Comparison of ENCODE assay signal across 11 cellular contexts in genomic region chr12:40117818-40118217, GRCh38. TPM values are rescaled to one million over a fixed set of nuclear protein-coding genes. Genes with fewer than 3 reads are reported as not detected.
DNase-seq lines count a peak whose midpoint lies in the region; ATAC-seq and TF ChIP-seq lines count a peak whose summit lies in the region.
"Had no signal": no experiment of that assay in that cellular context is flagged by ENCODE, and none has a peak within 500 bp of the region (broad histone marks: within the 10 kb centered on the region; RNA-seq: fewer than 3 reads in every experiment).

No MANE protein-coding gene starts in this region.

- H3K9me2 ChIP-seq in MM.1S (replicated peaks; ENCODE audit: insufficient read depth, low read length), result no peaks in the 10 kb centered on the region

- H3K27me3 ChIP-seq in MM.1S (replicated peaks; ENCODE audit: insufficient read depth, low read length), result no peaks in the 10 kb centered on the region
- no peaks in the 10 kb centered on the region for H3K27me3 ChIP-seq in gastrocnemius medialis
- no peaks in the 10 kb centered on the region for H3K27me3 ChIP-seq in prostate gland (replicated peaks; ENCODE audit: insufficient read depth)

- no peaks in the 10 kb centered on the region for H4K20me1 ChIP-seq in MM.1S (ENCODE audit: insufficient read depth, low read length)

- intact Hi-C loops in gastrocnemius medialis (cut with DNase I; ENCODE audit: low total_unique reads) (no loop called here), prostate gland (cut with DNase I) (no loop called here)

- no peaks in the 10 kb centered on the region for H3K79me2 ChIP-seq in MM.1S (ENCODE audit: low read length)

- TF ChIP-seq POLR2A in gastrocnemius medialis (IDR thresholded peaks at IDR 0.05), result no peak
- no peak for TF ChIP-seq POLR2A in prostate gland (IDR thresholded peaks at IDR 0.05)

- H2AFZ ChIP-seq in MM.1S (ENCODE audit: low read length), result no peak overlapping the region

- no peaks in the 10 kb centered on the region for H3K9me3 ChIP-seq in MM.1S (replicated peaks; ENCODE audit: insufficient read depth, low read length)
- no peaks in the 10 kb centered on the region for H3K9me3 ChIP-seq in gastrocnemius medialis
- no peaks in the 10 kb centered on the region for H3K9me3 ChIP-seq in prostate gland

- no peak overlapping the region for H3K27ac ChIP-seq in MM.1S (ENCODE audit: low read length)
- H3K27ac ChIP-seq in gastrocnemius medialis, result no peak overlapping the region
- H3K27ac ChIP-seq in prostate gland, result no peak overlapping the region

- in situ Hi-C loops in gastrocnemius medialis (cut with MboI; ENCODE audit: low sequenced_read_pairs in 4 of 4), result loop anchor here (25.0 kb wide), 2 partner anchors 106 to 356 kb away; no protein-coding TSS in a partner anchor

- no peak for TF ChIP-seq CTCF in MM.1S (IDR thresholded peaks at IDR 0.05; ENCODE audit: low read length)
- TF ChIP-seq CTCF in gastrocnemius medialis (IDR thresholded peaks at IDR 0.05 in 4 of 5, conservative IDR thresholded peaks at IDR 0.05 in 1 of 5), result no peak
- TF ChIP-seq CTCF in prostate gland (IDR thresholded peaks at IDR 0.05), result no peak

- peak overlapping the region; percentile 35; the same call in 1 of the 2 replicates for H3K4me2 ChIP-seq in MM.1S (ENCODE audit: low read depth, low read length)

- H3K4me3 ChIP-seq in MM.1S (ENCODE audit: low read length), result no peak overlapping the region
- H3K4me3 ChIP-seq in gastrocnemius medialis, result no peak overlapping the region
- no peak overlapping the region for H3K4me3 ChIP-seq in prostate gland

- peaks cover 7% of the 10 kb centered on the region for H3K4me1 ChIP-seq in MM.1S (ENCODE audit: low read length)
- H3K4me1 ChIP-seq in gastrocnemius medialis, result no peaks in the 10 kb centered on the region
- no peaks in the 10 kb centered on the region for H3K4me1 ChIP-seq in prostate gland (replicated peaks)

- WGBS in prostate gland, result 73% methylated on average over 3 of the region's 3 CpGs

- no peaks in the 10 kb centered on the region for H3F3A ChIP-seq in MM.1S (ENCODE audit: insufficient read depth, low read length)

- DNase-seq in MM.1S (peak; percentile 22), gastrocnemius medialis (no peak), prostate gland (ENCODE audit: low spot score) (no peak), NCI-H187 treated with DMSO at 0.1 percent for 48 hours (lab: John Stamatoyannopoulos, UW) (no peak)
- DNase-seq in activated CD8-positive, alpha-beta memory T cell treated with anti-CD3 and anti-CD28 coated beads for 24 hours, result no peak
- DNase-seq: CD8-positive, alpha-beta T cell; islet precursor cell; NCI-H510A had no signal

- H3K36me3 ChIP-seq in MM.1S (replicated peaks; ENCODE audit: insufficient read depth, low read length) (no peaks in the 10 kb centered on the region), gastrocnemius medialis (no peaks in the 10 kb centered on the region), prostate gland (no peaks in the 10 kb centered on the region)

- no peak overlapping the region for H3K9ac ChIP-seq in MM.1S (ENCODE audit: low read length)

- ATAC-seq in GM18517 (IDR thresholded peaks at IDR 0.05; ENCODE audit: unreplicated experiment) (peak; percentile 98), GM19463 (IDR thresholded peaks at IDR 0.05; ENCODE audit: unreplicated experiment) (peak; percentile 94), HG02938 (IDR thresholded peaks at IDR 0.05; ENCODE audit: unreplicated experiment) (peak; percentile 88), gastrocnemius medialis (no peak)
- ATAC-seq: CD8-positive, alpha-beta T cell had no signal

RNA-seq across cellular contexts. Expression of gene SLC2A13, which starts 11.9 kb away (rescaled TPM):
- total RNA-seq in gastrocnemius medialis (1 to 10 TPM; 1.4 to 2.8 (median 2.3) TPM), prostate gland (10 to 100 TPM in 1 of 2 donors, 1 to 10 TPM in 1; 5.9 to 13.7 TPM)

Comparison
In these comparisons a context has a peak if more than half of its experiments do, and no peak if none do; other contexts are left out.
1. ATAC-seq: peak in GM18517 (single experiment), GM19463 (single experiment) and HG02938 (single experiment); none in gastrocnemius medialis (0 of 2).